33 cellular contexts compared by ENCODE assay signal in genomic region chr2:147033046-147033445, GRCh38.
DNase-seq lines count a peak whose midpoint lies in the region; ATAC-seq, FAIRE-seq and TF ChIP-seq lines count a peak whose summit lies in the region.
"Had no signal": no experiment of that assay in that cellular context is flagged by ENCODE, and none has a peak within 500 bp of the region (broad histone marks: within the 10 kb centered on the region; RNA-seq: fewer than 3 reads in every experiment).

No MANE protein-coding gene starts in this region.

- no peaks in the 10 kb centered on the region for H3K9me2 ChIP-seq in PC-3 (replicated peaks; ENCODE audit: low read length)

- H3K4me3 ChIP-seq in PC-3 (ENCODE audit: low read length) (no peak overlapping the region), endothelial cell of umbilical vein (replicated peaks in 1 of 3; ENCODE audit: insufficient read depth in 1 of 3, low read depth in 1 of 3, low read length in 3 of 3) (no peak overlapping the region), neuronal stem cell (ENCODE audit: low read length in 2 of 2) (no peak overlapping the region)
- H3K4me3 ChIP-seq: ascending aorta, esophagus muscularis mucosa, pancreas, SJCRH30, tibial artery had no signal

- H3K27me3 ChIP-seq in PC-3 (ENCODE audit: low read length) (no peaks in the 10 kb centered on the region), endothelial cell of umbilical vein (ENCODE audit: control insufficient read depth in 2 of 2, insufficient read depth in 2 of 2, low read length in 2 of 2) (no peaks in the 10 kb centered on the region), neuronal stem cell (ENCODE audit: control insufficient read depth in 3 of 3, insufficient read depth in 3 of 3, low read depth in 1 of 3, low read length in 3 of 3) (no peaks in the 10 kb centered on the region)
- H3K27me3 ChIP-seq: ascending aorta, BE2C, esophagus muscularis mucosa, pancreas, SJCRH30, tibial artery had no signal

- H3K9me1 ChIP-seq in endothelial cell of umbilical vein (replicated peaks; ENCODE audit: control insufficient read depth, extremely low read depth, insufficient read depth, low read length) = no peaks in the 10 kb centered on the region

- no peak overlapping the region for H2BK12ac ChIP-seq in neuronal stem cell (ENCODE audit: low read length)

- no peak overlapping the region for H3K14ac ChIP-seq in neuronal stem cell (ENCODE audit: low read length)

- no peak overlapping the region for H2BK120ac ChIP-seq in neuronal stem cell (ENCODE audit: low read depth, low read length)

- no peaks in the 10 kb centered on the region for H3K36me3 Mint-ChIP-seq in nephron (ENCODE audit: low read depth)
- H3K36me3 Mint-ChIP-seq: activated naive CD8-positive, alpha-beta T cell treated with anti-CD3 and anti-CD28 coated beads, Interleukin-2, amount 10 ng/mL, durations not matched to agents 7 days and 5 days; CD8-positive, alpha-beta T cell had no signal

- no peaks in the 10 kb centered on the region for H3K79me2 ChIP-seq in PC-3 (ENCODE audit: low read length)
- H3K79me2 ChIP-seq in endothelial cell of umbilical vein (ENCODE audit: control insufficient read depth, insufficient read depth, low read length) = no peaks in the 10 kb centered on the region

- no peak overlapping the region for H4K91ac ChIP-seq in neuronal stem cell (ENCODE audit: low read depth, low read length, poor library complexity)

- no peak overlapping the region for H3K4ac ChIP-seq in neuronal stem cell (ENCODE audit: low read length)

- H3K27ac ChIP-seq in PC-3 (ENCODE audit: low read length) (no peak overlapping the region), endothelial cell of umbilical vein (ENCODE audit: insufficient read depth, low read depth, low read length) (no peak overlapping the region), neuronal stem cell (replicated peaks; ENCODE audit: low read length) (no peak overlapping the region)
- H3K27ac ChIP-seq: ascending aorta, pancreas, SJCRH30, tibial artery had no signal

- peaks cover 30% of the 10 kb centered on the region for H3K4me1 Mint-ChIP-seq in nephron
- H3K4me1 Mint-ChIP-seq: activated naive CD8-positive, alpha-beta T cell treated with anti-CD3 and anti-CD28 coated beads, Interleukin-2, amount 10 ng/mL, durations not matched to agents 7 days and 5 days; IgD-negative memory B cell had no signal

- H4K20me1 ChIP-seq in PC-3 (ENCODE audit: low read length) = no peaks in the 10 kb centered on the region
- no peaks in the 10 kb centered on the region for H4K20me1 ChIP-seq in endothelial cell of umbilical vein (replicated peaks; ENCODE audit: control insufficient read depth, extremely low read depth, insufficient read depth, low read length)

- no peak overlapping the region for H2BK5ac ChIP-seq in neuronal stem cell (ENCODE audit: low read length)

- H3F3A ChIP-seq in PC-3 (ENCODE audit: low read length, unreplicated experiment) = no peaks in the 10 kb centered on the region

- intact Hi-C loops in PC-3 (cut with micrococcal nuclease) (loop anchor here (5.0 kb wide), 1 partner anchor 36 kb away; no protein-coding TSS in a partner anchor), endothelial cell of umbilical vein (cut with micrococcal nuclease) (no loop called here)

- no peaks in the 10 kb centered on the region for H3K9me3 ChIP-seq in PC-3 (ENCODE audit: low read length)
- no peaks in the 10 kb centered on the region for H3K9me3 ChIP-seq in endothelial cell of umbilical vein (replicated peaks; ENCODE audit: control insufficient read depth, insufficient read depth, low read length)
- no peaks in the 10 kb centered on the region for H3K9me3 ChIP-seq in neuronal stem cell (replicated peaks in 1 of 2; ENCODE audit: control insufficient read depth in 2 of 2, insufficient read depth in 1 of 2, low read depth in 1 of 2, low read length in 2 of 2)
- H3K9me3 ChIP-seq: ascending aorta, BE2C, esophagus muscularis mucosa, pancreas, SJCRH30, tibial artery had no signal

- dilution Hi-C loops in endothelial cell of umbilical vein (cut with MboI; ENCODE audit: extremely low pct_ligation_motif_present, low sequenced_read_pairs) = no loop called here

- no peaks in the 10 kb centered on the region for H3K27me3 Mint-ChIP-seq in nephron (ENCODE audit: low read depth)
- H3K27me3 Mint-ChIP-seq: activated naive CD8-positive, alpha-beta T cell treated with anti-CD3 and anti-CD28 coated beads, Interleukin-2, amount 10 ng/mL, durations not matched to agents 7 days and 5 days had no signal

- peak; percentile 34 for DNase-seq in ELR (ENCODE audit: low read depth)
- DNase-seq in PC-3 = peak; percentile 77
- DNase-seq in endothelial cell of umbilical vein (ENCODE audit: low read depth, low spot score) = no peak
- no peak for DNase-seq in HUDEP-2 (lab: John Stamatoyannopoulos, UW; ENCODE audit: unreplicated experiment in 76 of 76)
- DNase-seq in neuronal stem cell (ENCODE audit: low spot score) = no peak
- no peak for DNase-seq in SK-N-DZ (ENCODE audit: low spot score)
- DNase-seq: activated CD4-positive, alpha-beta T cell treated with anti-CD3 and anti-CD28 coated beads, Interleukin-2, amount 50 U/mL, for 1 hour; activated CD4-positive, CD25-positive, alpha-beta regulatory T cell; activated effector memory CD4-positive, alpha-beta T cell treated with anti-CD3 and anti-CD28 coated beads, Interleukin-2, amount 50 U/mL, for 16 hours; activated naive CD8-positive, alpha-beta T cell treated with anti-CD3 and anti-CD28 coated beads, Interleukin-2, amount 10 ng/mL, durations not matched to agents 7 days and 5 days; activated T-cell treated with anti-CD3 and anti-CD28 coated beads, Interleukin-2, amount 50 U/mL, for 1 hour; BE2C; CD8-positive, alpha-beta T cell; cerebellar nuclear complex; dermis blood vessel endothelial cell; endodermal cell; HCEC 1CT; mesenchymal stem cell; NCI-H1092; NCI-H1694; pancreas; retina; stimulated activated CD4-positive, alpha-beta T cell treated with anti-CD3 and anti-CD28 coated beads, Interleukin-4, amount 100 ng/mL, for 1 hour; tibial artery had no signal

- ATAC-seq in PC-3 (no peak), GM19455 (IDR thresholded peaks at IDR 0.05; ENCODE audit: unreplicated experiment) (no peak)
- ATAC-seq: CD8-positive, alpha-beta T cell; left lobe of liver; pancreas had no signal

- WGBS in neuronal stem cell (ENCODE audit: extremely low coverage in 2 of 2, insufficient read length in 2 of 2, insufficient replicate concordance in 1 of 2), 2 donors = no CpG with 5 or more reads among the region's 1 CpG

- POLR2A ChIA-PET in PC-3 (lab: Charles Lee; ENCODE audit: unreplicated experiment) = no interaction called here
- POLR2A ChIA-PET in endothelial cell of umbilical vein (lab: Charles Lee) = no interaction called here

- H3K9ac ChIP-seq in PC-3 (ENCODE audit: low read length) (no peak overlapping the region), endothelial cell of umbilical vein (replicated peaks; ENCODE audit: extremely low read depth, insufficient read depth, low read length) (no peak overlapping the region), neuronal stem cell (ENCODE audit: low read depth, low read length, poor library complexity) (no peak overlapping the region)

- H3K9me3 Mint-ChIP-seq in nephron = no peaks in the 10 kb centered on the region
- H3K9me3 Mint-ChIP-seq: activated naive CD8-positive, alpha-beta T cell treated with anti-CD3 and anti-CD28 coated beads, Interleukin-2, amount 10 ng/mL, durations not matched to agents 7 days and 5 days; CD8-positive, alpha-beta T cell had no signal

- CTCF ChIA-PET in PC-3 (lab: Charles Lee) = no interaction called here
- CTCF ChIA-PET in endothelial cell of umbilical vein (lab: Charles Lee) = interaction anchor here (1.0 to 2.7 kb wide), 2 partner anchors 12 to 50 kb away, joined by 3 to 18 read pairs; no protein-coding TSS in a partner anchor

- H3K4me1 ChIP-seq in PC-3 (ENCODE audit: insufficient read depth, low read length) (peaks cover 34% of the 10 kb centered on the region), endothelial cell of umbilical vein (ENCODE audit: control insufficient read depth, extremely low read depth, insufficient read depth, low read length) (peaks cover 9% of the 10 kb centered on the region), neuronal stem cell (ENCODE audit: control insufficient read depth in 2 of 2, insufficient read depth in 1 of 2, low read depth in 1 of 2, low read length in 2 of 2) (peaks cover 0 to 1% of the 10 kb centered on the region in 2 donors)
- H3K4me1 ChIP-seq: ascending aorta, BE2C, tibial artery had no signal

- peak overlapping the region in 2 of 3 experiments; percentile 7 to 58 for H3K27ac Mint-ChIP-seq in nephron
- H3K27ac Mint-ChIP-seq: activated naive CD8-positive, alpha-beta T cell treated with anti-CD3 and anti-CD28 coated beads, Interleukin-2, amount 10 ng/mL, durations not matched to agents 7 days and 5 days; CD8-positive, alpha-beta T cell; endodermal cell; IgD-negative memory B cell had no signal

- H3K79me1 ChIP-seq in neuronal stem cell (ENCODE audit: low read depth, low read length) = no peaks in the 10 kb centered on the region

- H3K18ac ChIP-seq in neuronal stem cell (ENCODE audit: low read length) = no peak overlapping the region

- H4K8ac ChIP-seq in neuronal stem cell (ENCODE audit: low read depth, low read length) = no peak overlapping the region

- no peak overlapping the region for H2BK15ac ChIP-seq in neuronal stem cell (ENCODE audit: low read length)

- H3K4me3 Mint-ChIP-seq in nephron = no peak overlapping the region
- H3K4me3 Mint-ChIP-seq: activated naive CD8-positive, alpha-beta T cell treated with anti-CD3 and anti-CD28 coated beads, Interleukin-2, amount 10 ng/mL, durations not matched to agents 7 days and 5 days; CD8-positive, alpha-beta T cell; endodermal cell; IgD-negative memory B cell had no signal

- no peak for TF ChIP-seq POLR2A in endothelial cell of umbilical vein (IDR thresholded peaks at IDR 0.05; ENCODE audit: low read depth, low read length)

- BruUV-seq in PC-3 (replicated peaks; lab: Mats Ljungman, UMichigan) (no TSS peak), endothelial cell of umbilical vein (replicated peaks; lab: Mats Ljungman, UMichigan) (no TSS peak)

- TF ChIP-seq CTCF in PC-3 (conservative IDR thresholded peaks at IDR 0.05; ENCODE audit: low read depth, low read length) = no peak
- TF ChIP-seq CTCF in endothelial cell of umbilical vein (IDR thresholded peaks at IDR 0.05; ENCODE audit: extremely low read depth in 1 of 2, insufficient read depth in 1 of 2, low read depth in 1 of 2, low read length in 2 of 2) = no peak
- TF ChIP-seq CTCF in nephron (IDR thresholded peaks at IDR 0.05; ENCODE audit: unreplicated experiment in 3 of 3) = no peak

- no peak overlapping the region for H3K23ac ChIP-seq in neuronal stem cell (ENCODE audit: low read depth, low read length, poor library complexity)

- H2AFZ ChIP-seq in PC-3 (ENCODE audit: low read length) (no peak overlapping the region), endothelial cell of umbilical vein (ENCODE audit: low read depth, low read length) (no peak overlapping the region), neuronal stem cell (ENCODE audit: low read length) (no peak overlapping the region)

- H3K36me3 ChIP-seq in PC-3 (ENCODE audit: low read depth, low read length) (no peaks in the 10 kb centered on the region), endothelial cell of umbilical vein (ENCODE audit: control insufficient read depth in 2 of 2, extremely low read depth in 1 of 2, insufficient read depth in 2 of 2, low read length in 2 of 2) (no peaks in the 10 kb centered on the region), neuronal stem cell (replicated peaks in 1 of 2; ENCODE audit: control insufficient read depth in 2 of 2, insufficient read depth in 2 of 2, low read length in 2 of 2) (no peaks in the 10 kb centered on the region)
- H3K36me3 ChIP-seq: ascending aorta, BE2C, esophagus muscularis mucosa, pancreas, SJCRH30, tibial artery had no signal

- FAIRE-seq in endothelial cell of umbilical vein (lab: Jason Lieb, UNC) = no peak
- FAIRE-seq: GM12891, pancreas, TTC549 had no signal

- H3K4me2 ChIP-seq in PC-3 (ENCODE audit: low read length) (peak overlapping the region; percentile 9; the same call in 1 of the 2 replicates), endothelial cell of umbilical vein (ENCODE audit: insufficient read depth, low read length) (no peak overlapping the region), neuronal stem cell (ENCODE audit: insufficient read depth, low read length, poor library complexity, severe bottlenecking) (no peak overlapping the region)

- H2AK5ac ChIP-seq in neuronal stem cell (ENCODE audit: low read depth, low read length) = no peak overlapping the region

Comparison
In these comparisons a context has a peak if more than half of its experiments do, and no peak if none do; other contexts are left out.
1. DNase-seq: peak in ELR (single experiment) and PC-3 (single experiment); none in endothelial cell of umbilical vein (single experiment), HUDEP-2 (0 of 76), neuronal stem cell (single experiment) and SK-N-DZ (single experiment).